In genomic region chr16:14014284-14014625, GRCh38 we compare ENCODE assay signal across 14 cellular contexts. TPM values are rescaled to one million over a fixed set of nuclear protein-coding genes. Genes with fewer than 3 reads are reported as not detected.
DNase-seq lines count a peak whose midpoint lies in the region; ATAC-seq and TF ChIP-seq lines count a peak whose summit lies in the region.
"Had no signal": no experiment of that assay in that cellular context is flagged by ENCODE, and none has a peak within 500 bp of the region (broad histone marks: within the 10 kb centered on the region; RNA-seq: fewer than 3 reads in every experiment).

No MANE protein-coding gene starts in this region.

- no peak overlapping the region for H3K4me3 Mint-ChIP-seq in mesothelial cell of epicardium
- H3K4me3 Mint-ChIP-seq: activated B cell treated with CpG ODN at 0.5 μM for 24 hours; CD4-positive, CD25-positive, alpha-beta regulatory T cell; naive thymus-derived CD8-positive, alpha-beta T cell; stimulated activated naive CD8-positive, alpha-beta T cell treated with anti-CD3 and anti-CD28 coated beads, Interleukin-15, Interleukin-2, amounts not matched to agents 100 ng/mL and 50 ng/mL, for 24 hours had no signal

- ATAC-seq in GM18519 (IDR thresholded peaks at IDR 0.05; ENCODE audit: low FRiP score, unreplicated experiment) (no peak), HG02623 (IDR thresholded peaks at IDR 0.05; ENCODE audit: unreplicated experiment) (no peak)
- ATAC-seq: naive thymus-derived CD8-positive, alpha-beta T cell had no signal

- H3K4me2 ChIP-seq in PC-9, result peak overlapping the region; percentile 77
- no peak overlapping the region for H3K4me2 ChIP-seq in mammary epithelial cell (ENCODE audit: insufficient read depth, low read depth, low read length)

- POLR2A ChIA-PET in PC-9 (lab: Charles Lee; ENCODE audit: unreplicated experiment), result interaction anchor here (0.6 to 1.0 kb wide), 2 partner anchors 10 to 137 kb away, joined by 3 to 8 read pairs; no protein-coding TSS in a partner anchor

- H3K9me3 Mint-ChIP-seq in mesothelial cell of epicardium, result no peaks in the 10 kb centered on the region
- H3K9me3 Mint-ChIP-seq: activated B cell treated with CpG ODN at 0.5 μM for 24 hours; naive thymus-derived CD8-positive, alpha-beta T cell; stimulated activated naive CD8-positive, alpha-beta T cell treated with anti-CD3 and anti-CD28 coated beads, Interleukin-15, Interleukin-2, amounts not matched to agents 100 ng/mL and 50 ng/mL, for 24 hours had no signal

- no peaks in the 10 kb centered on the region for H3K9me2 ChIP-seq in PC-9 (ENCODE audit: insufficient read depth)

- peaks cover 38% of the 10 kb centered on the region for H3K4me1 Mint-ChIP-seq in mesothelial cell of epicardium
- H3K4me1 Mint-ChIP-seq: activated B cell treated with CpG ODN at 0.5 μM for 24 hours had no signal

- no TSS peak for BruUV-seq in PC-9 (replicated peaks; lab: Mats Ljungman, UMichigan)
- BruUV-seq in mammary epithelial cell (replicated peaks; lab: Mats Ljungman, UMichigan), result TSS peak; percentile 95

- TF ChIP-seq CTCF in PC-9 (conservative IDR thresholded peaks at IDR 0.05) (no peak), mammary epithelial cell (conservative IDR thresholded peaks at IDR 0.05 in 1 of 2, IDR thresholded peaks at IDR 0.05 in 1 of 2; ENCODE audit: extremely low read depth in 1 of 2, insufficient read depth in 1 of 2, low read depth in 1 of 2, low read length in 2 of 2) (no peak), mesothelial cell of epicardium (IDR thresholded peaks at IDR 0.05; ENCODE audit: unreplicated experiment) (no peak), tibial artery (IDR thresholded peaks at IDR 0.05) (no peak)

- no peaks in the 10 kb centered on the region for H3K27me3 ChIP-seq in PC-9 (ENCODE audit: insufficient read depth, low read depth)
- no peaks in the 10 kb centered on the region for H3K27me3 ChIP-seq in mammary epithelial cell (ENCODE audit: insufficient read depth, low read length)
- no peaks in the 10 kb centered on the region for H3K27me3 ChIP-seq in tibial artery

- no peak for DNase-seq in PC-9
- peak; percentile 57 for DNase-seq in mammary epithelial cell
- DNase-seq in mesothelial cell of epicardium (ENCODE audit: low spot score in 2 of 2, unreplicated experiment in 2 of 2), result no peak
- no peak for DNase-seq in tibial artery
- DNase-seq in HUDEP-2 (lab: John Stamatoyannopoulos, UW; ENCODE audit: unreplicated experiment in 76 of 76), result no peak
- DNase-seq: activated B cell treated with CpG ODN at 0.5 μM for 24 hours; activated naive CD4-positive, alpha-beta T cell treated with anti-CD3 and anti-CD28 coated beads, Interleukin-2, amount 50 U/mL, for 16 hours; CD4-positive, CD25-positive, alpha-beta regulatory T cell; naive thymus-derived CD8-positive, alpha-beta T cell; NCI-H526 treated with DMSO at 0.1 percent for 48 hours; T-helper 1 cell had no signal

- in situ Hi-C loops in mammary epithelial cell (cut with MboI; ENCODE audit: low sequenced_read_pairs in 2 of 2), result no loop called here

- peak overlapping the region; percentile 73 for H3K27ac Mint-ChIP-seq in mesothelial cell of epicardium
- H3K27ac Mint-ChIP-seq: activated B cell treated with CpG ODN at 0.5 μM for 24 hours; CD4-positive, CD25-positive, alpha-beta regulatory T cell; stimulated activated naive CD8-positive, alpha-beta T cell treated with anti-CD3 and anti-CD28 coated beads, Interleukin-15, Interleukin-2, amounts not matched to agents 100 ng/mL and 50 ng/mL, for 24 hours had no signal

- CTCF ChIA-PET in PC-9 (lab: Charles Lee), result no interaction called here
- CTCF ChIA-PET in mammary epithelial cell (lab: Charles Lee; ENCODE audit: low non-redundant PET), result interaction anchor here (0.7 kb wide), 1 partner anchor 90 kb away, joined by 7 read pairs; no protein-coding TSS in a partner anchor

- H3K4me1 ChIP-seq in PC-9 (replicated peaks; ENCODE audit: insufficient read depth) (peaks cover 45% of the 10 kb centered on the region), mammary epithelial cell (ENCODE audit: insufficient read depth, low read length) (no peaks in the 10 kb centered on the region), tibial artery (peaks cover 0 to 75% (median 62%) of the 10 kb centered on the region in 4 donors)

- intact Hi-C loops in PC-9 (cut with micrococcal nuclease; ENCODE audit: unreplicated experiment) (no loop called here), mammary epithelial cell (cut with micrococcal nuclease) (no loop called here), tibial artery (cut with DNase I; ENCODE audit: low total_unique reads) (no loop called here)

- H3K36me3 ChIP-seq in PC-9 (ENCODE audit: low read depth), result no peaks in the 10 kb centered on the region
- H3K36me3 ChIP-seq in mammary epithelial cell (ENCODE audit: insufficient read depth, low read length), result no peaks in the 10 kb centered on the region
- H3K36me3 ChIP-seq in tibial artery, result no peaks in the 10 kb centered on the region

- dilution Hi-C loops in mammary epithelial cell (cut with HindIII; ENCODE audit: low sequenced_read_pairs), result no loop called here

- H4K20me1 ChIP-seq in PC-9 (ENCODE audit: insufficient read depth), result no peaks in the 10 kb centered on the region
- H4K20me1 ChIP-seq in mammary epithelial cell (ENCODE audit: insufficient read depth, low read length), result no peaks in the 10 kb centered on the region

- H3K36me3 Mint-ChIP-seq in mesothelial cell of epicardium, result no peaks in the 10 kb centered on the region
- H3K36me3 Mint-ChIP-seq: CD4-positive, CD25-positive, alpha-beta regulatory T cell; naive thymus-derived CD8-positive, alpha-beta T cell had no signal

- no peaks in the 10 kb centered on the region for H3K27me3 Mint-ChIP-seq in mesothelial cell of epicardium (ENCODE audit: low read depth)

- no peak overlapping the region for H3K9ac ChIP-seq in mammary epithelial cell (ENCODE audit: insufficient read depth, low read length)

- H3K4me3 ChIP-seq in PC-9 (no peak overlapping the region; the same call in 1 of the 2 replicates), mammary epithelial cell (replicated peaks in 1 of 3; ENCODE audit: insufficient read depth in 1 of 3, low read depth in 2 of 3, low read length in 3 of 3) (no peak overlapping the region), tibial artery (no peak overlapping the region)

- H3K27ac ChIP-seq in PC-9 (peak overlapping the region; percentile 85), mammary epithelial cell (ENCODE audit: insufficient read depth, low read depth, low read length) (no peak overlapping the region), tibial artery (peak overlapping the region; percentile 76 to 79)

- H3K9me3 ChIP-seq in PC-9 (ENCODE audit: insufficient read depth, low read depth) (no peaks in the 10 kb centered on the region), mammary epithelial cell (replicated peaks; ENCODE audit: insufficient read depth, low read length) (no peaks in the 10 kb centered on the region), tibial artery (no peaks in the 10 kb centered on the region)

- H3K79me2 ChIP-seq in PC-9 (ENCODE audit: low read depth), result no peaks in the 10 kb centered on the region
- no peaks in the 10 kb centered on the region for H3K79me2 ChIP-seq in mammary epithelial cell (ENCODE audit: insufficient read depth, low read length)

- H2AFZ ChIP-seq in PC-9 (no peak overlapping the region), mammary epithelial cell (ENCODE audit: low read depth, low read length) (no peak overlapping the region)

- H3F3A ChIP-seq in PC-9 (ENCODE audit: insufficient read depth, low read depth), result peaks cover 49% of the 10 kb centered on the region

- 29% methylated on average over 5 of the region's 5 CpGs for WGBS in mammary epithelial cell (ENCODE audit: low coverage, missing lambda C conversion rate)

RNA-seq across cellular contexts. Expression of gene MRTFB, which starts 56.9 kb away (rescaled TPM):
- total RNA-seq in PC-9 (2021) (47.3 and 71.5 TPM in 2 replicates), mammary epithelial cell (10 to 100 TPM; 22.8 to 33.8 TPM), mesothelial cell of epicardium (74.7 to 77.5 TPM (median 75.6 TPM) in 3 replicates)
- 9.2 TPM for polyA plus RNA-seq in mammary epithelial cell
- polyA minus RNA-seq in mammary epithelial cell, result 62.2 TPM
